ENCODE assay signal across 17 cellular contexts in genomic region chr10:1178506-1178905, GRCh38.
"Had no signal": no experiment of that assay in that cellular context is flagged by ENCODE, and none has a peak within 500 bp of the region (broad histone marks: within the 10 kb centered on the region; RNA-seq: fewer than 3 reads in every experiment).

No MANE protein-coding gene starts in this region.

- H3K36me3 Mint-ChIP-seq: memory B cell, mesothelial cell of epicardium, natural killer cell had no signal

- H3K27me3 ChIP-seq: colonic mucosa, esophagus squamous epithelium, uterus had no signal

- DNase-seq: cerebellar nuclear complex; colonic mucosa; dermis blood vessel endothelial cell; esophagus squamous epithelium; foreskin fibroblast; natural killer cell; stimulated activated CD4-positive, alpha-beta T cell treated with anti-CD3 and anti-CD28 coated beads, Interleukin-12 subunit alpha, Interleukin-12 subunit beta, amount 100 ng/mL, for 4 hours; stimulated activated naive CD4-positive, alpha-beta T cell; stomach; substantia nigra; trophoblast cell; uterus had no signal

- H3K4me3 ChIP-seq: colonic mucosa, esophagus squamous epithelium, skin epidermis, stomach, uterus had no signal

- H3K4me1 ChIP-seq: colonic mucosa, esophagus squamous epithelium, stomach, uterus had no signal

- H3K36me3 ChIP-seq: colonic mucosa, esophagus squamous epithelium, stomach, uterus had no signal

- H3K9me3 ChIP-seq: colonic mucosa, esophagus squamous epithelium, stomach, uterus had no signal

- H3K27ac ChIP-seq: colonic mucosa, esophagus squamous epithelium, skin epidermis, stomach, uterus had no signal

- H3K9me3 Mint-ChIP-seq: memory B cell, mesothelial cell of epicardium, natural killer cell had no signal

- H3K4me1 Mint-ChIP-seq: memory B cell had no signal

- ATAC-seq: left lobe of liver, natural killer cell, sciatic nerve had no signal

- H3K4me3 Mint-ChIP-seq: memory B cell, mesothelial cell of epicardium, natural killer cell had no signal

- H3K27ac Mint-ChIP-seq: memory B cell, mesothelial cell of epicardium, natural killer cell had no signal
